1 cellular context compared by ENCODE assay signal in the genomic region with DNA sequence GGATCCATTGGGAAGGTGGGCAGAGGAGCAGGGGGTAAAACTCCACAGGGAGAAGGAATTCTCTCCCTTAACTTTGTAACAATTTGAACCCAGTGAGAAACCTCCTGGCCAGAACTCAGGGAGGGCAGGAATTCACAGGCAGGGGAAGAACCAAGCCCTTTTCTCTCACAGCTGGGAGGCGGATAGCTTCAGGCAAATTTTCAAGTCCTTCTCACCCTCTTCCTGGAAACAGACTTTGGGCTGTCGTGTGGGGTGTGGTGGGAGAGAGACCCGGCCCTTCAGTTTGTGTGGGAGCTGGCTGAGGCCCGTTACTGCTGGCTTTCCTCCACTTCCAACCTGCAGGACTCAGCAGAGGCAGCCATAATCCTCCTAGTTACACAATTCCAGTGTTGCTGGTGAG.
TF ChIP-seq lines count a peak whose summit lies in the region.

No MANE protein-coding gene starts in this region.

TF ChIP-seq in H1, 55 proteins besides CTCF, POLR2A, EP300 and RAD21 (continued from another document):
- TF ChIP-seq GTF2F1 (IDR thresholded peaks at IDR 0.05; ENCODE audit: borderline replicate concordance, low read depth, low read length) (no peak), SAP30 (IDR thresholded peaks at IDR 0.05; ENCODE audit: insufficient read depth, insufficient replicate concordance, low read length) (no peak), JUN (IDR thresholded peaks at IDR 0.05; ENCODE audit: low read depth, low read length) (no peak), TCF12 (IDR thresholded peaks at IDR 0.05; ENCODE audit: low read depth, low read length) (no peak), RXRA (IDR thresholded peaks at IDR 0.05; ENCODE audit: insufficient read depth, low read depth, low read length) (no peak), SUZ12 (IDR thresholded peaks at IDR 0.05; ENCODE audit: low read length) (no peak), RFX5 (IDR thresholded peaks at IDR 0.05; ENCODE audit: borderline replicate concordance, low read depth, low read length) (no peak)
